8 cellular contexts compared by ENCODE assay signal in genomic region chr15:50424066-50424890, GRCh38. TPM values are rescaled to one million over a fixed set of nuclear protein-coding genes. Genes with fewer than 3 reads are reported as not detected.
A peak's percentile ranks its signal among the peaks of the same experiment; 100 is the strongest.
DNase-seq lines count a peak whose midpoint lies in the region; ATAC-seq and TF ChIP-seq lines count a peak whose summit lies in the region.

Gene USP8, plus strand, starts transcription at chr15:50424405. Its CDS starts 14,669 bp downstream, at chr15:50439074.

- intact Hi-C loops in activated B cell treated with CpG ODN at 0.5 μM for 24 hours (cut with micrococcal nuclease): loop anchor here (1.0 to 2.0 kb wide), 9 partner anchors 20 to 1613 kb away; partner anchors contain the start of genes AP4E1, CEP152, FAM227B and SECISBP2L

- ATAC-seq in HG03196 (IDR thresholded peaks at IDR 0.05; ENCODE audit: unreplicated experiment): peak; percentile 95
- ATAC-seq in activated B cell treated with CpG ODN at 0.5 μM for 24 hours (ENCODE audit: low read depth): peak; percentile 98

- CTCF ChIA-PET in activated B cell treated with CpG ODN at 0.5 μM for 24 hours (lab: Charles Lee): interaction anchor here (0.9 to 1.1 kb wide), 2 partner anchors 64 to 71 kb away, joined by 3 read pairs; no protein-coding TSS in a partner anchor

- no peak for TF ChIP-seq CTCF in activated B cell treated with CpG ODN at 0.5 μM for 24 hours (IDR thresholded peaks at IDR 0.05)

- in situ Hi-C loops in GM18951 (cut with MboI; ENCODE audit: low sequenced_read_pairs, unreplicated experiment): no loop called here

- H3K9me3 Mint-ChIP-seq in activated B cell treated with CpG ODN at 0.5 μM for 24 hours (no peaks in the 10 kb centered on the region), immature natural killer cell (no peaks in the 10 kb centered on the region)

- POLR2A ChIA-PET in activated B cell treated with CpG ODN at 0.5 μM for 24 hours (lab: Charles Lee): interaction anchor here (0.5 to 5.5 kb wide), 23 partner anchors 8 to 1786 kb away, joined by 3 to 158 read pairs (median 4); partner anchors contain the start of genes COPS2, GABPB1 and TRPM7

- no peaks in the 10 kb centered on the region for H3K27me3 Mint-ChIP-seq in activated B cell treated with CpG ODN at 0.5 μM for 24 hours
- H3K27me3 Mint-ChIP-seq in immature natural killer cell (ENCODE audit: low read depth in 3 of 3): peaks cover 3 to 12% (median 10%) of the 10 kb centered on the region in 3 donors

- DNase-seq in AG08395 (ENCODE audit: low spot score) (peak; percentile 95), NCI-H345 (lab: John Stamatoyannopoulos, UW) (peak; percentile 95), activated B cell treated with CpG ODN at 0.5 μM for 24 hours (peak; percentile 90), caudate nucleus (lab: John Stamatoyannopoulos, UW) (peak; percentile 74 to 98 (median 94)), immature natural killer cell (peak; percentile 94), smooth muscle cell of the brain vasculature (ENCODE audit: low read depth, low spot score) (peak; percentile 97)

- H3K4me1 Mint-ChIP-seq in activated B cell treated with CpG ODN at 0.5 μM for 24 hours (peaks cover 44% of the 10 kb centered on the region), immature natural killer cell (peaks cover 43 to 52% of the 10 kb centered on the region in 2 donors)

- peak within 1 kb of the TSS; percentile 89 for H3K27ac Mint-ChIP-seq in activated B cell treated with CpG ODN at 0.5 μM for 24 hours
- peak within 1 kb of the TSS; percentile 93 to 100 (median 98) for H3K27ac Mint-ChIP-seq in immature natural killer cell

- H3K36me3 Mint-ChIP-seq in activated B cell treated with CpG ODN at 0.5 μM for 24 hours (ENCODE audit: low read depth): peaks cover 20% of the 10 kb centered on the region
- no peaks in the 10 kb centered on the region for H3K36me3 Mint-ChIP-seq in immature natural killer cell

- peak within 1 kb of the TSS; percentile 92 for H3K27ac ChIP-seq in caudate nucleus (ENCODE audit: low read depth, low read length)

- peak; percentile 95 for TF ChIP-seq POLR2A in GM18951 (IDR thresholded peaks at IDR 0.05; ENCODE audit: extremely low read depth, insufficient read depth, insufficient read length)

- peak within 1 kb of the TSS; percentile 90 for H3K4me3 Mint-ChIP-seq in activated B cell treated with CpG ODN at 0.5 μM for 24 hours
- peak within 1 kb of the TSS; percentile 94 to 100 (median 97) for H3K4me3 Mint-ChIP-seq in immature natural killer cell

RNA-seq across cellular contexts. Expression of gene USP8, which starts in this region (rescaled TPM):
- 71.3 and 78.3 TPM in 2 replicates for total RNA-seq in activated B cell treated with CpG ODN at 0.5 μM for 24 hours
- 10 to 100 TPM; 18.0 to 52.8 (median 26.8) TPM for polyA plus RNA-seq in immature natural killer cell

Comparison
In these comparisons a context has a peak if more than half of its experiments do, and no peak if none do; other contexts are left out.
1. Peak in every context shown above with its lines: DNase-seq, ATAC-seq and H3K27ac ChIP-seq.